In genomic region chr4:87926554-87927098, GRCh38 we compare ENCODE assay signal across 1 cellular context.
TF ChIP-seq lines count a peak whose summit lies in the region.

No MANE protein-coding gene starts in this region.

TF ChIP-seq in H1, 55 proteins besides CTCF, POLR2A, EP300 and RAD21 (continued from another document):
- TF ChIP-seq ATF2 (IDR thresholded peaks at IDR 0.05; ENCODE audit: low read length) (peak; percentile 46; the same call in 1 of the 2 replicates), SIRT6 (IDR thresholded peaks at IDR 0.05; ENCODE audit: low read length) (peak; percentile 33)
